ENCODE assay signal across 23 cellular contexts in genomic region chr16:11147033-11147848, GRCh38.
"Had no signal": no experiment of that assay in that cellular context is flagged by ENCODE, and none has a peak within 500 bp of the region (broad histone marks: within the 10 kb centered on the region; RNA-seq: fewer than 3 reads in every experiment).

No MANE protein-coding gene starts in this region.

- H3K27me3 Mint-ChIP-seq: memory B cell; naive B cell; stimulated activated memory B cell treated with anti-CD40 and anti-IgM and Interleukin-4, amounts not matched to agents 10 μg/mL and 1 μg/mL and 100 μg/mL, for 72 hours had no signal

- ATAC-seq: activated CD4-positive, CD25-positive, alpha-beta regulatory T cell treated with anti-CD3 and anti-CD28 coated beads, Interleukin-2, amount 50 U/mL, for 24 hours; mucosa of descending colon; sciatic nerve; stimulated activated memory B cell treated with anti-CD40 and anti-IgM and Interleukin-4, amounts not matched to agents 10 μg/mL and 1 μg/mL and 100 μg/mL, for 72 hours had no signal

- FAIRE-seq: pancreas had no signal

- H3K9me3 ChIP-seq: colonic mucosa, left ventricle myocardium inferior, mucosa of descending colon, pancreas, testis, upper lobe of left lung had no signal

- H3K4me1 ChIP-seq: colonic mucosa, pancreas had no signal

- H3K9me3 Mint-ChIP-seq: memory B cell; stimulated activated memory B cell treated with anti-CD40 and anti-IgM and Interleukin-4, amounts not matched to agents 10 μg/mL and 1 μg/mL and 100 μg/mL, for 72 hours had no signal

- DNase-seq: activated CD4-positive, alpha-beta T cell treated with anti-CD3 and anti-CD28 coated beads, Interleukin-2, amount 50 U/mL, for 4 hours; activated T-cell treated with anti-CD3 and anti-CD28 coated beads for 4 hours; brain microvascular endothelial cell; central memory CD4-positive, alpha-beta T cell; colonic mucosa; endodermal cell; foreskin fibroblast; hippocampal formation; islet precursor cell; left ventricle myocardium inferior; mucosa of descending colon; naive B cell; pancreas; stimulated activated CD4-positive, alpha-beta T cell treated with anti-CD3 and anti-CD28 coated beads, Interleukin-4, amount 100 ng/mL, for 4 hours; T-helper 1 cell; T1000; testis; upper lobe of left lung had no signal

- H3K4me3 ChIP-seq: colonic mucosa, left ventricle myocardium inferior, mucosa of descending colon, pancreas, testis, upper lobe of left lung had no signal

- H3K27ac ChIP-seq: brain microvascular endothelial cell, colonic mucosa, epithelial cell of prostate, left ventricle myocardium inferior, testis had no signal

- H3K27ac Mint-ChIP-seq: endodermal cell, memory B cell had no signal

- H3K36me3 ChIP-seq: brain microvascular endothelial cell, colonic mucosa, left ventricle myocardium inferior, pancreas, upper lobe of left lung had no signal

- H3K27me3 ChIP-seq: brain microvascular endothelial cell, colonic mucosa, pancreas, testis, upper lobe of left lung had no signal

- H3K4me3 Mint-ChIP-seq: endodermal cell; memory B cell; naive B cell; stimulated activated memory B cell treated with anti-CD40 and anti-IgM and Interleukin-4, amounts not matched to agents 10 μg/mL and 1 μg/mL and 100 μg/mL, for 72 hours had no signal

- H3K4me1 Mint-ChIP-seq: endodermal cell had no signal
